ENCODE assay signal across 2 cellular contexts in genomic region chr11:64110465-64111375, GRCh38.
TF ChIP-seq lines count a peak whose summit lies in the region.

No MANE protein-coding gene starts in this region.

TF ChIP-seq in GM23338, 12 proteins besides CTCF, POLR2A, EP300 and RAD21:
- TF ChIP-seq POLR2AphosphoS5 (IDR thresholded peaks at IDR 0.05; ENCODE audit: low read depth): no peak
- no peak for TF ChIP-seq CREB1 (CRISPR knock-in tag; IDR thresholded peaks at IDR 0.05; ENCODE audit: low read depth)
- no peak for TF ChIP-seq STAT1 (IDR thresholded peaks at IDR 0.05; ENCODE audit: unreplicated experiment)
- no peak for TF ChIP-seq NANOG (IDR thresholded peaks at IDR 0.05; ENCODE audit: borderline replicate concordance)
- no peak for TF ChIP-seq REST (IDR thresholded peaks at IDR 0.05; ENCODE audit: unreplicated experiment)
- TF ChIP-seq ZNF331 (CRISPR knock-in tag; IDR thresholded peaks at IDR 0.05; ENCODE audit: low read depth): no peak
- no peak for TF ChIP-seq ZNF462 (CRISPR knock-in tag; IDR thresholded peaks at IDR 0.05)
- TF ChIP-seq EZH2 (IDR thresholded peaks at IDR 0.05; ENCODE audit: low read depth, unreplicated experiment): no peak
- TF ChIP-seq JUNB (IDR thresholded peaks at IDR 0.05; ENCODE audit: unreplicated experiment): no peak
- TF ChIP-seq ETS1 (IDR thresholded peaks at IDR 0.05): no peak
- no peak for TF ChIP-seq EZH2phosphoT487 (IDR thresholded peaks at IDR 0.05; ENCODE audit: unreplicated experiment)
- TF ChIP-seq ZNF114 (CRISPR knock-in tag; IDR thresholded peaks at IDR 0.05): no peak

TF ChIP-seq in IMR-90, 13 proteins besides CTCF, POLR2A, EP300 and RAD21:
- TF ChIP-seq MAZ (IDR thresholded peaks at IDR 0.05; ENCODE audit: borderline replicate concordance, low read depth, low read length) (no peak), FOS (IDR thresholded peaks at IDR 0.05; ENCODE audit: low read depth, low read length) (no peak), CHD1 (IDR thresholded peaks at IDR 0.05; ENCODE audit: low read depth, low read length) (no peak), BHLHE40 (IDR thresholded peaks at IDR 0.05; ENCODE audit: low read depth, low read length) (no peak), SMC3 (IDR thresholded peaks at IDR 0.05; ENCODE audit: low read depth, low read length) (no peak), RFX5 (IDR thresholded peaks at IDR 0.05; ENCODE audit: low read depth, low read length) (no peak), NFE2L2 (IDR thresholded peaks at IDR 0.05; ENCODE audit: low read depth, low read length) (no peak), RCOR1 (IDR thresholded peaks at IDR 0.05; ENCODE audit: insufficient replicate concordance, low read length) (no peak), CEBPB (IDR thresholded peaks at IDR 0.05; ENCODE audit: low read depth, low read length) (no peak)
- TF ChIP-seq, protein P1, sequence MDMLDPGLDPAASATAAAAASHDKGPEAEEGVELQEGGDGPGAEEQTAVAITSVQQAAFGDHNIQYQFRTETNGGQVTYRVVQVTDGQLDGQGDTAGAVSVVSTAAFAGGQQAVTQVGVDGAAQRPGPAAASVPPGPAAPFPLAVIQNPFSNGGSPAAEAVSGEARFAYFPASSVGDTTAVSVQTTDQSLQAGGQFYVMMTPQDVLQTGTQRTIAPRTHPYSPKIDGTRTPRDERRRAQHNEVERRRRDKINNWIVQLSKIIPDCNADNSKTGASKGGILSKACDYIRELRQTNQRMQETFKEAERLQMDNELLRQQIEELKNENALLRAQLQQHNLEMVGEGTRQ (IDR thresholded peaks at IDR 0.05; ENCODE audit: low read depth, low read length): no peak
- TF ChIP-seq, protein P2, sequence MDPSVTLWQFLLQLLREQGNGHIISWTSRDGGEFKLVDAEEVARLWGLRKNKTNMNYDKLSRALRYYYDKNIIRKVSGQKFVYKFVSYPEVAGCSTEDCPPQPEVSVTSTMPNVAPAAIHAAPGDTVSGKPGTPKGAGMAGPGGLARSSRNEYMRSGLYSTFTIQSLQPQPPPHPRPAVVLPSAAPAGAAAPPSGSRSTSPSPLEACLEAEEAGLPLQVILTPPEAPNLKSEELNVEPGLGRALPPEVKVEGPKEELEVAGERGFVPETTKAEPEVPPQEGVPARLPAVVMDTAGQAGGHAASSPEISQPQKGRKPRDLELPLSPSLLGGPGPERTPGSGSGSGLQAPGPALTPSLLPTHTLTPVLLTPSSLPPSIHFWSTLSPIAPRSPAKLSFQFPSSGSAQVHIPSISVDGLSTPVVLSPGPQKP (IDR thresholded peaks at IDR 0.05; ENCODE audit: borderline replicate concordance, low read depth, low read length): no peak
